29 cellular contexts compared by ENCODE assay signal in genomic region chr11:88583232-88583631, GRCh38.
"Had no signal": no experiment of that assay in that cellular context is flagged by ENCODE, and none has a peak within 500 bp of the region (broad histone marks: within the 10 kb centered on the region; RNA-seq: fewer than 3 reads in every experiment).

No MANE protein-coding gene starts in this region.

- H3K36me3 Mint-ChIP-seq: natural killer cell treated with Interleukin-12 subunit alpha and Interleukin-12 subunit beta and Interleukin-15 and Interleukin-18, amount 100 ng/mL, for 72 hours; stimulated activated effector memory CD8-positive, alpha-beta T cell treated with anti-CD3 and anti-CD28 coated beads, Interleukin-12 subunit alpha, Interleukin-12 subunit beta, amount 100 ng/mL, for 72 hours; stimulated activated naive B cell treated with anti-CD40 and anti-IgM and Interleukin-4, amounts not matched to agents 10 μg/mL and 1 μg/mL and 100 μg/mL, for 72 hours had no signal

- H3K36me3 ChIP-seq: neutrophil, right lobe of liver, sigmoid colon, stomach, thoracic aorta, thyroid gland, tibial nerve, upper lobe of left lung, vagina had no signal

- H3K9me3 Mint-ChIP-seq: natural killer cell treated with Interleukin-12 subunit alpha and Interleukin-12 subunit beta and Interleukin-15 and Interleukin-18, amount 100 ng/mL, for 72 hours; nephron progenitor cell; stimulated activated effector memory CD8-positive, alpha-beta T cell treated with anti-CD3 and anti-CD28 coated beads, Interleukin-12 subunit alpha, Interleukin-12 subunit beta, amount 100 ng/mL, for 72 hours; stimulated activated naive B cell treated with anti-CD40 and anti-IgM and Interleukin-4, amounts not matched to agents 10 μg/mL and 1 μg/mL and 100 μg/mL, for 72 hours; stimulated activated naive CD8-positive, alpha-beta T cell treated with anti-CD3 and anti-CD28 coated beads, Interleukin-15, Interleukin-2, amounts not matched to agents 100 ng/mL and 50 ng/mL, for 24 hours had no signal

- FAIRE-seq: small intestine, urothelium cell line had no signal

- H3K9me3 ChIP-seq: neutrophil, psoas muscle, right lobe of liver, sigmoid colon, stomach, thoracic aorta, thyroid gland, tibial nerve, upper lobe of left lung, vagina had no signal

- H3K4me1 Mint-ChIP-seq: nephron progenitor cell; stimulated activated effector memory CD8-positive, alpha-beta T cell treated with anti-CD3 and anti-CD28 coated beads, Interleukin-12 subunit alpha, Interleukin-12 subunit beta, amount 100 ng/mL, for 72 hours; stimulated activated naive B cell treated with anti-CD40 and anti-IgM and Interleukin-4, amounts not matched to agents 10 μg/mL and 1 μg/mL and 100 μg/mL, for 72 hours had no signal

- H3K4me1 ChIP-seq: parathyroid adenoma, psoas muscle, right lobe of liver, sigmoid colon, stomach, thyroid gland, tibial nerve, upper lobe of left lung, vagina had no signal

- H3K27me3 ChIP-seq: neutrophil, right lobe of liver, sigmoid colon, thyroid gland, tibial nerve, upper lobe of left lung, vagina had no signal

- H3K27ac Mint-ChIP-seq: natural killer cell treated with Interleukin-12 subunit alpha and Interleukin-12 subunit beta and Interleukin-15 and Interleukin-18, amount 100 ng/mL, for 72 hours; nephron progenitor cell; progenitor cell of endocrine pancreas; stimulated activated effector memory CD8-positive, alpha-beta T cell treated with anti-CD3 and anti-CD28 coated beads, Interleukin-12 subunit alpha, Interleukin-12 subunit beta, amount 100 ng/mL, for 72 hours; stimulated activated naive B cell treated with anti-CD40 and anti-IgM and Interleukin-4, amounts not matched to agents 10 μg/mL and 1 μg/mL and 100 μg/mL, for 72 hours; stimulated activated naive CD8-positive, alpha-beta T cell treated with anti-CD3 and anti-CD28 coated beads, Interleukin-15, Interleukin-2, amounts not matched to agents 100 ng/mL and 50 ng/mL, for 24 hours had no signal

- H3K4me3 Mint-ChIP-seq: natural killer cell treated with Interleukin-12 subunit alpha and Interleukin-12 subunit beta and Interleukin-15 and Interleukin-18, amount 100 ng/mL, for 72 hours; nephron progenitor cell; neural crest cell; stimulated activated effector memory CD8-positive, alpha-beta T cell treated with anti-CD3 and anti-CD28 coated beads, Interleukin-12 subunit alpha, Interleukin-12 subunit beta, amount 100 ng/mL, for 72 hours; stimulated activated naive B cell treated with anti-CD40 and anti-IgM and Interleukin-4, amounts not matched to agents 10 μg/mL and 1 μg/mL and 100 μg/mL, for 72 hours; stimulated activated naive CD8-positive, alpha-beta T cell treated with anti-CD3 and anti-CD28 coated beads, Interleukin-15, Interleukin-2, amounts not matched to agents 100 ng/mL and 50 ng/mL, for 24 hours had no signal

- H3K4me3 ChIP-seq: psoas muscle, right lobe of liver, sigmoid colon, stomach, thoracic aorta, thyroid gland, tibial nerve, upper lobe of left lung, vagina had no signal

- ATAC-seq: natural killer cell treated with Interleukin-12 subunit alpha and Interleukin-12 subunit beta and Interleukin-15 and Interleukin-18, amount 100 ng/mL, for 72 hours; psoas muscle; right cardiac atrium; right lobe of liver; stimulated activated effector memory CD8-positive, alpha-beta T cell treated with anti-CD3 and anti-CD28 coated beads, Interleukin-12 subunit alpha, Interleukin-12 subunit beta, amount 100 ng/mL, for 72 hours; stimulated activated naive B cell treated with anti-CD40 and anti-IgM and Interleukin-4, amounts not matched to agents 10 μg/mL and 1 μg/mL and 100 μg/mL, for 72 hours had no signal

- DNase-seq: nephron progenitor cell; nucleus accumbens; posterior cingulate gyrus; psoas muscle; right cardiac atrium; right lobe of liver; sigmoid colon; small intestine; stimulated activated CD4-positive, alpha-beta T cell treated with anti-CD3 and anti-CD28 coated beads, Interleukin-15, amount 100 ng/mL, for 24 hours; stimulated activated CD4-positive, alpha-beta T cell treated with anti-CD3 and anti-CD28 coated beads, Interleukin-2, amount 100 ng/mL, for 24 hours; stimulated activated CD4-positive, alpha-beta T cell treated with anti-CD3 and anti-CD28 coated beads, Interleukin-2, amount 100 ng/mL, for 48 hours; stimulated activated CD4-positive, alpha-beta T cell treated with anti-CD3 and anti-CD28 coated beads, Interleukin-4, amount 100 ng/mL, for 24 hours; stimulated activated naive B cell treated with anti-CD40 and anti-IgM and Interleukin-4, amounts not matched to agents 10 μg/mL and 1 μg/mL and 100 μg/mL, for 72 hours; stimulated activated naive CD4-positive, alpha-beta T cell treated with Interleukin-2 at 50 U/mL for 16 hours; stomach; thyroid gland; trophoblast cell; upper lobe of left lung had no signal

- H3K27me3 Mint-ChIP-seq: progenitor cell of endocrine pancreas; stimulated activated naive B cell treated with anti-CD40 and anti-IgM and Interleukin-4, amounts not matched to agents 10 μg/mL and 1 μg/mL and 100 μg/mL, for 72 hours; stimulated activated naive CD8-positive, alpha-beta T cell treated with anti-CD3 and anti-CD28 coated beads, Interleukin-15, Interleukin-2, amounts not matched to agents 100 ng/mL and 50 ng/mL, for 24 hours had no signal

- H3K27ac ChIP-seq: neutrophil, parathyroid adenoma, psoas muscle, right lobe of liver, sigmoid colon, stomach, thoracic aorta, thyroid gland, tibial nerve, upper lobe of left lung, vagina had no signal
